In the genomic region with DNA sequence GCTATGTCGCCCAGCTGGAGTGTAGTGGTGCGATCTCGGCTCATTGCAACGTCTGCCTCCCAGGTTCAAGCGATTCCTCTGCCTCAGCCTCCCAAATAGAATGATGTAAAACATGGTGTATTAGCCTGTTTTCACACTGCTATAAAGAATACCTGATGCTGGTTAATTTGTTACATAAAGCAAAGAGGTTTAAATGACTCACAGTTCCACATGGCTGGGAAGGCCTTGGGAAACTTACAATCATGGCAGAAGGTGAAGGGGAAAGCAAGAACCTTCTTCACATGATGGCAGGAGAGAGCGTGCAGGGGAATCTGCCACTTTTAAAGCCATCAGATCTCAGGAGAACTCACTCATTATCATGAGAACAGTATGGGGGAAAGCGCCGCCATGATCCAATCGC, we compare ENCODE assay signal across 22 cellular contexts.
DNase-seq lines count a peak whose midpoint lies in the region; ATAC-seq, FAIRE-seq and TF ChIP-seq lines count a peak whose summit lies in the region.
"Had no signal": no experiment of that assay in that cellular context is flagged by ENCODE, and none has a peak within 500 bp of the region (broad histone marks: within the 10 kb centered on the region; RNA-seq: fewer than 3 reads in every experiment).

No MANE protein-coding gene starts in this region.

- ATAC-seq in activated T-helper 17 cell treated with anti-CD3 and anti-CD28 coated beads, Interleukin-2, amount 50 U/mL, for 72 hours (replicated peaks), result no peak
- no peak for ATAC-seq in GM19395 (IDR thresholded peaks at IDR 0.05; ENCODE audit: unreplicated experiment)
- ATAC-seq: CD8-positive, alpha-beta T cell; GM23338; HCT116 had no signal

- no peak overlapping the region for H3K9ac ChIP-seq in kidney (ENCODE audit: low read length in 2 of 2)
- H3K9ac ChIP-seq: BLaER1 had no signal

- no peak overlapping the region for H3K4me3 ChIP-seq in kidney (ENCODE audit: low read length in 2 of 2)
- H3K4me3 ChIP-seq: BLaER1, GM23338 had no signal

- H3K4me1 ChIP-seq in kidney (ENCODE audit: control insufficient read depth in 1 of 2, insufficient read depth in 1 of 2, low read depth in 1 of 2, low read length in 2 of 2), result no peaks in the 10 kb centered on the region
- H3K4me1 ChIP-seq: BLaER1, Caco-2 had no signal

- intact Hi-C loops in kidney (cut with DNase I), result no loop called here

- no peak for TF ChIP-seq CTCF in kidney (IDR thresholded peaks at IDR 0.05; ENCODE audit: borderline replicate concordance, extremely low read depth, insufficient read depth)

- H3K27me3 Mint-ChIP-seq in activated T-helper 17 cell treated with anti-CD3 and anti-CD28 coated beads, Interleukin-2, amount 50 U/mL, for 72 hours, result no peaks in the 10 kb centered on the region
- H3K27me3 Mint-ChIP-seq: B cell; CD4-positive, CD25-positive, alpha-beta regulatory T cell had no signal

- no peak overlapping the region for H3K4me3 Mint-ChIP-seq in activated T-helper 17 cell treated with anti-CD3 and anti-CD28 coated beads, Interleukin-2, amount 50 U/mL, for 72 hours
- H3K4me3 Mint-ChIP-seq: B cell; CD4-positive, CD25-positive, alpha-beta regulatory T cell; CD8-positive, alpha-beta T cell; GM23338; H9 had no signal

- H3K36me3 ChIP-seq in kidney (ENCODE audit: control insufficient read depth in 1 of 2, insufficient read depth in 2 of 2, low read length in 2 of 2), result no peaks in the 10 kb centered on the region
- H3K36me3 ChIP-seq: BLaER1 had no signal

- H3K36me3 Mint-ChIP-seq in activated T-helper 17 cell treated with anti-CD3 and anti-CD28 coated beads, Interleukin-2, amount 50 U/mL, for 72 hours (ENCODE audit: low read depth), result no peaks in the 10 kb centered on the region
- H3K36me3 Mint-ChIP-seq: CD4-positive, CD25-positive, alpha-beta regulatory T cell; CD8-positive, alpha-beta T cell had no signal

- peaks cover 3% of the 10 kb centered on the region for H3K9me3 Mint-ChIP-seq in activated T-helper 17 cell treated with anti-CD3 and anti-CD28 coated beads, Interleukin-2, amount 50 U/mL, for 72 hours

- in situ Hi-C loops in Caki2 (cut with HindIII; ENCODE audit: low pct_unique_long_range_greater_than_20kb, low sequenced_read_pairs), result no loop called here

- no peak overlapping the region for H3K27ac ChIP-seq in kidney (ENCODE audit: low read depth in 2 of 2, low read length in 2 of 2)
- H3K27ac ChIP-seq: BLaER1, C4-2B had no signal

- H3K27ac Mint-ChIP-seq in activated T-helper 17 cell treated with anti-CD3 and anti-CD28 coated beads, Interleukin-2, amount 50 U/mL, for 72 hours, result no peak overlapping the region
- H3K27ac Mint-ChIP-seq: B cell; CD4-positive, CD25-positive, alpha-beta regulatory T cell; CD8-positive, alpha-beta T cell; GM23338; H9 had no signal

- DNase-seq in Caki2 (ENCODE audit: low read depth), result peak; percentile 48
- peak; percentile 35 for DNase-seq in RCC 7860 (ENCODE audit: low spot score)
- DNase-seq in kidney, result peak; percentile 35
- DNase-seq in kidney tubule cell (ENCODE audit: low spot score), result peak; percentile 51
- no peak for DNase-seq in activated naive CD4-positive, alpha-beta T cell treated with Interleukin-2 at 50 U/mL for 16 hours
- no peak for DNase-seq in stimulated activated CD4-positive, alpha-beta T cell treated with anti-CD3 and anti-CD28 coated beads, Interleukin-4, amount 100 ng/mL, for 24 hours
- DNase-seq: Caco-2; CD4-positive, CD25-positive, alpha-beta regulatory T cell; CD8-positive, alpha-beta T cell; DMS 273 treated with DMSO at 0.1 percent for 48 hours; DND-41; H9 had no signal

- peak; percentile 81 for FAIRE-seq in RCC 7860 (lab: Jason Lieb, UNC)
- no peak for FAIRE-seq in kidney (lab: Jason Lieb, UNC)
- FAIRE-seq: D721Med, G401.6, GM12892 had no signal

- no peaks in the 10 kb centered on the region for H3K4me1 Mint-ChIP-seq in activated T-helper 17 cell treated with anti-CD3 and anti-CD28 coated beads, Interleukin-2, amount 50 U/mL, for 72 hours
- H3K4me1 Mint-ChIP-seq: B cell; CD4-positive, CD25-positive, alpha-beta regulatory T cell had no signal

- H3K9me3 ChIP-seq in kidney (ENCODE audit: control insufficient read depth in 1 of 2, low read length in 2 of 2), result no peaks in the 10 kb centered on the region
- H3K9me3 ChIP-seq: BLaER1, Caco-2 had no signal

Comparison
In these comparisons a context has a peak if more than half of its experiments do, and no peak if none do; other contexts are left out.
1. DNase-seq: peak in Caki2 (single experiment), RCC 7860 (single experiment), kidney (single experiment) and kidney tubule cell (single experiment); none in activated naive CD4-positive, alpha-beta T cell treated with Interleukin-2 at 50 U/mL for 16 hours (single experiment) and stimulated activated CD4-positive, alpha-beta T cell treated with anti-CD3 and anti-CD28 coated beads, Interleukin-4, amount 100 ng/mL, for 24 hours (single experiment).